1 cellular context compared by ENCODE assay signal in the genomic region with DNA sequence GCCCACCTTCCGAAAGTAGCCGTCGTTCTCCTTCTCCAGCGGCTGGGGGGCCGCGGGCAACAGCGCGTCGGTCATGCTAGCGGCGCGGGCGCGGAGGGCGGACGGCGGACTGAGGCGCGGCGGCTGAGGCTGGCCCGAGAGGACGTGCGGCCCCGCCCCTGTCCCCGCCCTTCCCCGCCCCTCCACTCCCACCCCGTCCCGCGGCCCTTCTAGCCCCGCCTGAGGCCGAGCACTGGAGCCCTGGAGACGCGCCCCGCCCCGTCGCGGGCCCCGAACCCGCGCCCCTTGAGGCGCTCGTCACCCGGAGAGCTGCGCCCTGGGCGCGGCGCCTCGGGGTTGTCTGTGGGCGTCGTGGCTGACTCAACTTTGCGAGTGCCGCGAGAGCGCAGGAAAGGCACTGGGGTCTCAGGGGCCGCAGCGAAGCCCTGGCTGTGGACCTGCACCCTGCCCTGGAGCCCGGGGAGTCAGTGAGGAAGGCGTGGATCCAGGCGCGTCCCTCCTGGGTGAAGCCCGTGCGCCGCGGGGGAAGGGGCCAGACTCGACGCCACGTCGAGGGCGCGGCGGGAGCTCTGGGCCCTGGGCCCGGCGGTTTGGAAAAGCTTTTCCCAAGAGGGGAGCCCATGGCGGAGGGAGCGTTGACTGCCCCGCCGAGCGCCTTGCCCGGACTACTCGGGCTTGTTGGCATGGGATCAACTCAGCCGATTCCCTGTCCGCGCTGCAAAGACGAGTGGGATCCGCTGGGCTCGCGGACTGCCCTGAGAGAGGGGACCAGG.
TF ChIP-seq lines count a peak whose summit lies in the region.

A gene (minus strand): TSS at position 111 of the 773 bp plus-strand sequence. CDS start 36 bp downstream, at position 75.

TF ChIP-seq in K562, 482 proteins besides CTCF, POLR2A, EP300 and RAD21 (continued from another document and continues in another):
- TF ChIP-seq, protein P1, sequence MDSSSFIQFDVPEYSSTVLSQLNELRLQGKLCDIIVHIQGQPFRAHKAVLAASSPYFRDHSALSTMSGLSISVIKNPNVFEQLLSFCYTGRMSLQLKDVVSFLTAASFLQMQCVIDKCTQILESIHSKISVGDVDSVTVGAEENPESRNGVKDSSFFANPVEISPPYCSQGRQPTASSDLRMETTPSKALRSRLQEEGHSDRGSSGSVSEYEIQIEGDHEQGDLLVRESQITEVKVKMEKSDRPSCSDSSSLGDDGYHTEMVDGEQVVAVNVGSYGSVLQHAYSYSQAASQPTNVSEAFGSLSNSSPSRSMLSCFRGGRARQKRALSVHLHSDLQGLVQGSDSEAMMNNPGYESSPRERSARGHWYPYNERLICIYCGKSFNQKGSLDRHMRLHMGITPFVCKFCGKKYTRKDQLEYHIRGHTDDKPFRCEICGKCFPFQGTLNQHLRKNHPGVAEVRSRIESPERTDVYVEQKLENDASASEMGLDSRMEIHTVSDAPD (CRISPR knock-in tag; IDR thresholded peaks at IDR 0.05) = no peak
- TF ChIP-seq SPI1 (IDR thresholded peaks at IDR 0.05; ENCODE audit: borderline replicate concordance, low read depth, low read length) (no peak), L3MBTL2 (IDR thresholded peaks at IDR 0.05) (peak; percentile 80), ZNF174 (CRISPR knock-in tag; IDR thresholded peaks at IDR 0.05) (no peak), HNRNPUL1 (IDR thresholded peaks at IDR 0.05; ENCODE audit: low read length) (no peak), SMARCE1 (IDR thresholded peaks at IDR 0.05) (no peak), NR2C2 (CRISPR knock-in tag; IDR thresholded peaks at IDR 0.05) (no peak), NR2C2 (tag; IDR thresholded peaks at IDR 0.05) (no peak), EGR1 (conservative IDR thresholded peaks at IDR 0.05) (peak; percentile 55; the same call in 1 of the 2 replicates), IFI16 (CRISPR knock-in tag; IDR thresholded peaks at IDR 0.05) (no peak), ZNF431 (CRISPR knock-in tag; IDR thresholded peaks at IDR 0.05) (no peak), ZBTB7A (IDR thresholded peaks at IDR 0.05; ENCODE audit: borderline replicate concordance, control insufficient read depth, low read depth, low read length) (peak; percentile 70; the same call in 1 of the 2 replicates), TCFL5 (CRISPR knock-in tag; conservative IDR thresholded peaks at IDR 0.05) (no peak), RBM22 (IDR thresholded peaks at IDR 0.05; ENCODE audit: low read depth, low read length, poor library complexity, severe bottlenecking) (no peak), TAF7 (tag; IDR thresholded peaks at IDR 0.05) (no peak), POLR3G (IDR thresholded peaks at IDR 0.05; ENCODE audit: extremely low read depth, insufficient read length, insufficient replicate concordance) (no peak), HNRNPK (IDR thresholded peaks at IDR 0.05; ENCODE audit: low read depth, low read length, poor library complexity, severe bottlenecking) (no peak), SAFB (IDR thresholded peaks at IDR 0.05; ENCODE audit: borderline replicate concordance, low read depth, low read length) (peak; percentile 61; the same call in 1 of the 2 replicates), HOXB6 (CRISPR knock-in tag; IDR thresholded peaks at IDR 0.05; ENCODE audit: borderline replicate concordance) (no peak)
- TF ChIP-seq, protein P2, sequence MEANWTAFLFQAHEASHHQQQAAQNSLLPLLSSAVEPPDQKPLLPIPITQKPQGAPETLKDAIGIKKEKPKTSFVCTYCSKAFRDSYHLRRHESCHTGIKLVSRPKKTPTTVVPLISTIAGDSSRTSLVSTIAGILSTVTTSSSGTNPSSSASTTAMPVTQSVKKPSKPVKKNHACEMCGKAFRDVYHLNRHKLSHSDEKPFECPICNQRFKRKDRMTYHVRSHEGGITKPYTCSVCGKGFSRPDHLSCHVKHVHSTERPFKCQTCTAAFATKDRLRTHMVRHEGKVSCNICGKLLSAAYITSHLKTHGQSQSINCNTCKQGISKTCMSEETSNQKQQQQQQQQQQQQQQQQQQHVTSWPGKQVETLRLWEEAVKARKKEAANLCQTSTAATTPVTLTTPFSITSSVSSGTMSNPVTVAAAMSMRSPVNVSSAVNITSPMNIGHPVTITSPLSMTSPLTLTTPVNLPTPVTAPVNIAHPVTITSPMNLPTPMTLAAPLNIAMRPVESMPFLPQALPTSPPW (CRISPR knock-in tag; IDR thresholded peaks at IDR 0.05) = peak; percentile 66; the same call in 1 of the 2 replicates
- TF ChIP-seq, protein P3, sequence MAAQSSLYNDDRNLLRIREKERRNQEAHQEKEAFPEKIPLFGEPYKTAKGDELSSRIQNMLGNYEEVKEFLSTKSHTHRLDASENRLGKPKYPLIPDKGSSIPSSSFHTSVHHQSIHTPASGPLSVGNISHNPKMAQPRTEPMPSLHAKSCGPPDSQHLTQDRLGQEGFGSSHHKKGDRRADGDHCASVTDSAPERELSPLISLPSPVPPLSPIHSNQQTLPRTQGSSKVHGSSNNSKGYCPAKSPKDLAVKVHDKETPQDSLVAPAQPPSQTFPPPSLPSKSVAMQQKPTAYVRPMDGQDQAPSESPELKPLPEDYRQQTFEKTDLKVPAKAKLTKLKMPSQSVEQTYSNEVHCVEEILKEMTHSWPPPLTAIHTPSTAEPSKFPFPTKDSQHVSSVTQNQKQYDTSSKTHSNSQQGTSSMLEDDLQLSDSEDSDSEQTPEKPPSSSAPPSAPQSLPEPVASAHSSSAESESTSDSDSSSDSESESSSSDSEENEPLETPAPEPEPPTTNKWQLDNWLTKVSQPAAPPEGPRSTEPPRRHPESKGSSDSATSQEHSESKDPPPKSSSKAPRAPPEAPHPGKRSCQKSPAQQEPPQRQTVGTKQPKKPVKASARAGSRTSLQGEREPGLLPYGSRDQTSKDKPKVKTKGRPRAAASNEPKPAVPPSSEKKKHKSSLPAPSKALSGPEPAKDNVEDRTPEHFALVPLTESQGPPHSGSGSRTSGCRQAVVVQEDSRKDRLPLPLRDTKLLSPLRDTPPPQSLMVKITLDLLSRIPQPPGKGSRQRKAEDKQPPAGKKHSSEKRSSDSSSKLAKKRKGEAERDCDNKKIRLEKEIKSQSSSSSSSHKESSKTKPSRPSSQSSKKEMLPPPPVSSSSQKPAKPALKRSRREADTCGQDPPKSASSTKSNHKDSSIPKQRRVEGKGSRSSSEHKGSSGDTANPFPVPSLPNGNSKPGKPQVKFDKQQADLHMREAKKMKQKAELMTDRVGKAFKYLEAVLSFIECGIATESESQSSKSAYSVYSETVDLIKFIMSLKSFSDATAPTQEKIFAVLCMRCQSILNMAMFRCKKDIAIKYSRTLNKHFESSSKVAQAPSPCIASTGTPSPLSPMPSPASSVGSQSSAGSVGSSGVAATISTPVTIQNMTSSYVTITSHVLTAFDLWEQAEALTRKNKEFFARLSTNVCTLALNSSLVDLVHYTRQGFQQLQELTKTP (IDR thresholded peaks at IDR 0.05; ENCODE audit: low read depth in 1 of 2, partially characterized antibody in 2 of 2) = no peak
- TF ChIP-seq, protein P4, sequence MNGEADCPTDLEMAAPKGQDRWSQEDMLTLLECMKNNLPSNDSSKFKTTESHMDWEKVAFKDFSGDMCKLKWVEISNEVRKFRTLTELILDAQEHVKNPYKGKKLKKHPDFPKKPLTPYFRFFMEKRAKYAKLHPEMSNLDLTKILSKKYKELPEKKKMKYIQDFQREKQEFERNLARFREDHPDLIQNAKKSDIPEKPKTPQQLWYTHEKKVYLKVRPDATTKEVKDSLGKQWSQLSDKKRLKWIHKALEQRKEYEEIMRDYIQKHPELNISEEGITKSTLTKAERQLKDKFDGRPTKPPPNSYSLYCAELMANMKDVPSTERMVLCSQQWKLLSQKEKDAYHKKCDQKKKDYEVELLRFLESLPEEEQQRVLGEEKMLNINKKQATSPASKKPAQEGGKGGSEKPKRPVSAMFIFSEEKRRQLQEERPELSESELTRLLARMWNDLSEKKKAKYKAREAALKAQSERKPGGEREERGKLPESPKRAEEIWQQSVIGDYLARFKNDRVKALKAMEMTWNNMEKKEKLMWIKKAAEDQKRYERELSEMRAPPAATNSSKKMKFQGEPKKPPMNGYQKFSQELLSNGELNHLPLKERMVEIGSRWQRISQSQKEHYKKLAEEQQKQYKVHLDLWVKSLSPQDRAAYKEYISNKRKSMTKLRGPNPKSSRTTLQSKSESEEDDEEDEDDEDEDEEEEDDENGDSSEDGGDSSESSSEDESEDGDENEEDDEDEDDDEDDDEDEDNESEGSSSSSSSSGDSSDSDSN (IDR thresholded peaks at IDR 0.05; ENCODE audit: borderline replicate concordance in 1 of 2, low read depth in 2 of 2, low read length in 2 of 2) = no peak
- TF ChIP-seq, protein P5, sequence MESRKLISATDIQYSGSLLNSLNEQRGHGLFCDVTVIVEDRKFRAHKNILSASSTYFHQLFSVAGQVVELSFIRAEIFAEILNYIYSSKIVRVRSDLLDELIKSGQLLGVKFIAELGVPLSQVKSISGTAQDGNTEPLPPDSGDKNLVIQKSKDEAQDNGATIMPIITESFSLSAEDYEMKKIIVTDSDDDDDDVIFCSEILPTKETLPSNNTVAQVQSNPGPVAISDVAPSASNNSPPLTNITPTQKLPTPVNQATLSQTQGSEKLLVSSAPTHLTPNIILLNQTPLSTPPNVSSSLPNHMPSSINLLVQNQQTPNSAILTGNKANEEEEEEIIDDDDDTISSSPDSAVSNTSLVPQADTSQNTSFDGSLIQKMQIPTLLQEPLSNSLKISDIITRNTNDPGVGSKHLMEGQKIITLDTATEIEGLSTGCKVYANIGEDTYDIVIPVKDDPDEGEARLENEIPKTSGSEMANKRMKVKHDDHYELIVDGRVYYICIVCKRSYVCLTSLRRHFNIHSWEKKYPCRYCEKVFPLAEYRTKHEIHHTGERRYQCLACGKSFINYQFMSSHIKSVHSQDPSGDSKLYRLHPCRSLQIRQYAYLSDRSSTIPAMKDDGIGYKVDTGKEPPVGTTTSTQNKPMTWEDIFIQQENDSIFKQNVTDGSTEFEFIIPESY (CRISPR knock-in tag; IDR thresholded peaks at IDR 0.05) = peak; percentile 51; the same call in 1 of the 2 replicates
- TF ChIP-seq, protein P6, sequence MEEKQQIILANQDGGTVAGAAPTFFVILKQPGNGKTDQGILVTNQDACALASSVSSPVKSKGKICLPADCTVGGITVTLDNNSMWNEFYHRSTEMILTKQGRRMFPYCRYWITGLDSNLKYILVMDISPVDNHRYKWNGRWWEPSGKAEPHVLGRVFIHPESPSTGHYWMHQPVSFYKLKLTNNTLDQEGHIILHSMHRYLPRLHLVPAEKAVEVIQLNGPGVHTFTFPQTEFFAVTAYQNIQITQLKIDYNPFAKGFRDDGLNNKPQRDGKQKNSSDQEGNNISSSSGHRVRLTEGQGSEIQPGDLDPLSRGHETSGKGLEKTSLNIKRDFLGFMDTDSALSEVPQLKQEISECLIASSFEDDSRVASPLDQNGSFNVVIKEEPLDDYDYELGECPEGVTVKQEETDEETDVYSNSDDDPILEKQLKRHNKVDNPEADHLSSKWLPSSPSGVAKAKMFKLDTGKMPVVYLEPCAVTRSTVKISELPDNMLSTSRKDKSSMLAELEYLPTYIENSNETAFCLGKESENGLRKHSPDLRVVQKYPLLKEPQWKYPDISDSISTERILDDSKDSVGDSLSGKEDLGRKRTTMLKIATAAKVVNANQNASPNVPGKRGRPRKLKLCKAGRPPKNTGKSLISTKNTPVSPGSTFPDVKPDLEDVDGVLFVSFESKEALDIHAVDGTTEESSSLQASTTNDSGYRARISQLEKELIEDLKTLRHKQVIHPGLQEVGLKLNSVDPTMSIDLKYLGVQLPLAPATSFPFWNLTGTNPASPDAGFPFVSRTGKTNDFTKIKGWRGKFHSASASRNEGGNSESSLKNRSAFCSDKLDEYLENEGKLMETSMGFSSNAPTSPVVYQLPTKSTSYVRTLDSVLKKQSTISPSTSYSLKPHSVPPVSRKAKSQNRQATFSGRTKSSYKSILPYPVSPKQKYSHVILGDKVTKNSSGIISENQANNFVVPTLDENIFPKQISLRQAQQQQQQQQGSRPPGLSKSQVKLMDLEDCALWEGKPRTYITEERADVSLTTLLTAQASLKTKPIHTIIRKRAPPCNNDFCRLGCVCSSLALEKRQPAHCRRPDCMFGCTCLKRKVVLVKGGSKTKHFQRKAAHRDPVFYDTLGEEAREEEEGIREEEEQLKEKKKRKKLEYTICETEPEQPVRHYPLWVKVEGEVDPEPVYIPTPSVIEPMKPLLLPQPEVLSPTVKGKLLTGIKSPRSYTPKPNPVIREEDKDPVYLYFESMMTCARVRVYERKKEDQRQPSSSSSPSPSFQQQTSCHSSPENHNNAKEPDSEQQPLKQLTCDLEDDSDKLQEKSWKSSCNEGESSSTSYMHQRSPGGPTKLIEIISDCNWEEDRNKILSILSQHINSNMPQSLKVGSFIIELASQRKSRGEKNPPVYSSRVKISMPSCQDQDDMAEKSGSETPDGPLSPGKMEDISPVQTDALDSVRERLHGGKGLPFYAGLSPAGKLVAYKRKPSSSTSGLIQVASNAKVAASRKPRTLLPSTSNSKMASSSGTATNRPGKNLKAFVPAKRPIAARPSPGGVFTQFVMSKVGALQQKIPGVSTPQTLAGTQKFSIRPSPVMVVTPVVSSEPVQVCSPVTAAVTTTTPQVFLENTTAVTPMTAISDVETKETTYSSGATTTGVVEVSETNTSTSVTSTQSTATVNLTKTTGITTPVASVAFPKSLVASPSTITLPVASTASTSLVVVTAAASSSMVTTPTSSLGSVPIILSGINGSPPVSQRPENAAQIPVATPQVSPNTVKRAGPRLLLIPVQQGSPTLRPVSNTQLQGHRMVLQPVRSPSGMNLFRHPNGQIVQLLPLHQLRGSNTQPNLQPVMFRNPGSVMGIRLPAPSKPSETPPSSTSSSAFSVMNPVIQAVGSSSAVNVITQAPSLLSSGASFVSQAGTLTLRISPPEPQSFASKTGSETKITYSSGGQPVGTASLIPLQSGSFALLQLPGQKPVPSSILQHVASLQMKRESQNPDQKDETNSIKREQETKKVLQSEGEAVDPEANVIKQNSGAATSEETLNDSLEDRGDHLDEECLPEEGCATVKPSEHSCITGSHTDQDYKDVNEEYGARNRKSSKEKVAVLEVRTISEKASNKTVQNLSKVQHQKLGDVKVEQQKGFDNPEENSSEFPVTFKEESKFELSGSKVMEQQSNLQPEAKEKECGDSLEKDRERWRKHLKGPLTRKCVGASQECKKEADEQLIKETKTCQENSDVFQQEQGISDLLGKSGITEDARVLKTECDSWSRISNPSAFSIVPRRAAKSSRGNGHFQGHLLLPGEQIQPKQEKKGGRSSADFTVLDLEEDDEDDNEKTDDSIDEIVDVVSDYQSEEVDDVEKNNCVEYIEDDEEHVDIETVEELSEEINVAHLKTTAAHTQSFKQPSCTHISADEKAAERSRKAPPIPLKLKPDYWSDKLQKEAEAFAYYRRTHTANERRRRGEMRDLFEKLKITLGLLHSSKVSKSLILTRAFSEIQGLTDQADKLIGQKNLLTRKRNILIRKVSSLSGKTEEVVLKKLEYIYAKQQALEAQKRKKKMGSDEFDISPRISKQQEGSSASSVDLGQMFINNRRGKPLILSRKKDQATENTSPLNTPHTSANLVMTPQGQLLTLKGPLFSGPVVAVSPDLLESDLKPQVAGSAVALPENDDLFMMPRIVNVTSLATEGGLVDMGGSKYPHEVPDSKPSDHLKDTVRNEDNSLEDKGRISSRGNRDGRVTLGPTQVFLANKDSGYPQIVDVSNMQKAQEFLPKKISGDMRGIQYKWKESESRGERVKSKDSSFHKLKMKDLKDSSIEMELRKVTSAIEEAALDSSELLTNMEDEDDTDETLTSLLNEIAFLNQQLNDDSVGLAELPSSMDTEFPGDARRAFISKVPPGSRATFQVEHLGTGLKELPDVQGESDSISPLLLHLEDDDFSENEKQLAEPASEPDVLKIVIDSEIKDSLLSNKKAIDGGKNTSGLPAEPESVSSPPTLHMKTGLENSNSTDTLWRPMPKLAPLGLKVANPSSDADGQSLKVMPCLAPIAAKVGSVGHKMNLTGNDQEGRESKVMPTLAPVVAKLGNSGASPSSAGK (IDR thresholded peaks at IDR 0.05) = peak; percentile 41; the same call in 1 of the 2 replicates
